In genomic region chr17:3695129-3695722, GRCh38 we compare ENCODE assay signal across 1 cellular context.
TF ChIP-seq lines count a peak whose summit lies in the region.

No MANE protein-coding gene starts in this region.

TF ChIP-seq in H1, 55 proteins besides CTCF, POLR2A, EP300 and RAD21:
- TF ChIP-seq CHD1 (IDR thresholded peaks at IDR 0.05; ENCODE audit: low read depth, low read length) (no peak), FOSL1 (IDR thresholded peaks at IDR 0.05; ENCODE audit: insufficient read depth, low read depth, low read length) (no peak), SIN3A (conservative IDR thresholded peaks at IDR 0.05 in 1 of 2, IDR thresholded peaks at IDR 0.05 in 1 of 2; ENCODE audit: low read depth in 1 of 2, low read length in 2 of 2) (no peak), KDM5A (IDR thresholded peaks at IDR 0.05; ENCODE audit: low read length) (no peak), EZH2 (IDR thresholded peaks at IDR 0.05; ENCODE audit: low read depth, low read length, severe bottlenecking) (no peak), RNF2 (IDR thresholded peaks at IDR 0.05; ENCODE audit: borderline replicate concordance, low read depth, low read length, missing control alignments, poor library complexity, severe bottlenecking) (no peak), CTBP2 (IDR thresholded peaks at IDR 0.05; ENCODE audit: borderline replicate concordance, insufficient read depth, insufficient read length, low read length) (no peak)
TF ChIP-seq in H1: peak in this region for 0.
